Comparison of ENCODE assay signal across 1 cellular context in the genomic region with DNA sequence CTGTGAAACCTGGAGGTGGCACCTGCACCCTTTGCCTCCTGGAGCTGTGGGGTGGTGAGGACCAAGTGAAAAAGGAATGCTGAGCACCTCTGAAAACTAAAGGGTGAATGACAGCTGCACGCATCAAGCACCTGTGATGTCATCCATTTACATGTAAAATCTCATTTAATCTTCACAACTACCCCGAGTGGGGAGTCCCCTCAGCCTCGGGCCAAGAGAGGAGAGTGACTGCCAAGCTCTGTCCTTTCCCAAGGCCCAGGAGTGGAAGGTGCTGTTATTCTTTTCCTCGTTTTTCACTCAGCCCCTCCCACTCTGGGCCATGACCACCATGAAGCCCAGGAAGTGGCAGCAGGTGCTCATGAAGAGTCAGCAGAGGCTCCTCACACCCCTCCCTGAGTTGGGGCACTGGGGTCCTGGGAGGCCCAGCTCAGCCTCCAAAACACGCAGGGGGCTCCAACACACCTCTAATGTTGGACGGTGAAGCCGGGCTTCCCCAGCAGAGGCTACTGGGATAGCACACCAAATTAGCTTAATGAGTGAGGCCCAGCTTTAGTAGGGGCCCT.
TF ChIP-seq lines count a peak whose summit lies in the region.

No MANE protein-coding gene starts in this region.

TF ChIP-seq in HCT116, 20 proteins besides CTCF, POLR2A, EP300 and RAD21:
- no peak for TF ChIP-seq POLR2AphosphoS5 (IDR thresholded peaks at IDR 0.05; ENCODE audit: low read depth, low read length)
- TF ChIP-seq SIN3A (IDR thresholded peaks at IDR 0.05; ENCODE audit: low read depth): no peak
- no peak for TF ChIP-seq ZFX (IDR thresholded peaks at IDR 0.05)
- TF ChIP-seq, protein P1, sequence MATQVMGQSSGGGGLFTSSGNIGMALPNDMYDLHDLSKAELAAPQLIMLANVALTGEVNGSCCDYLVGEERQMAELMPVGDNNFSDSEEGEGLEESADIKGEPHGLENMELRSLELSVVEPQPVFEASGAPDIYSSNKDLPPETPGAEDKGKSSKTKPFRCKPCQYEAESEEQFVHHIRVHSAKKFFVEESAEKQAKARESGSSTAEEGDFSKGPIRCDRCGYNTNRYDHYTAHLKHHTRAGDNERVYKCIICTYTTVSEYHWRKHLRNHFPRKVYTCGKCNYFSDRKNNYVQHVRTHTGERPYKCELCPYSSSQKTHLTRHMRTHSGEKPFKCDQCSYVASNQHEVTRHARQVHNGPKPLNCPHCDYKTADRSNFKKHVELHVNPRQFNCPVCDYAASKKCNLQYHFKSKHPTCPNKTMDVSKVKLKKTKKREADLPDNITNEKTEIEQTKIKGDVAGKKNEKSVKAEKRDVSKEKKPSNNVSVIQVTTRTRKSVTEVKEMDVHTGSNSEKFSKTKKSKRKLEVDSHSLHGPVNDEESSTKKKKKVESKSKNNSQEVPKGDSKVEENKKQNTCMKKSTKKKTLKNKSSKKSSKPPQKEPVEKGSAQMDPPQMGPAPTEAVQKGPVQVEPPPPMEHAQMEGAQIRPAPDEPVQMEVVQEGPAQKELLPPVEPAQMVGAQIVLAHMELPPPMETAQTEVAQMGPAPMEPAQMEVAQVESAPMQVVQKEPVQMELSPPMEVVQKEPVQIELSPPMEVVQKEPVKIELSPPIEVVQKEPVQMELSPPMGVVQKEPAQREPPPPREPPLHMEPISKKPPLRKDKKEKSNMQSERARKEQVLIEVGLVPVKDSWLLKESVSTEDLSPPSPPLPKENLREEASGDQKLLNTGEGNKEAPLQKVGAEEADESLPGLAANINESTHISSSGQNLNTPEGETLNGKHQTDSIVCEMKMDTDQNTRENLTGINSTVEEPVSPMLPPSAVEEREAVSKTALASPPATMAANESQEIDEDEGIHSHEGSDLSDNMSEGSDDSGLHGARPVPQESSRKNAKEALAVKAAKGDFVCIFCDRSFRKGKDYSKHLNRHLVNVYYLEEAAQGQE (IDR thresholded peaks at IDR 0.05; ENCODE audit: low read depth): no peak
- no peak for TF ChIP-seq SP1 (IDR thresholded peaks at IDR 0.05; ENCODE audit: low read depth)
- no peak for TF ChIP-seq SRF (IDR thresholded peaks at IDR 0.05; ENCODE audit: low read depth)
- no peak for TF ChIP-seq FOSL1 (IDR thresholded peaks at IDR 0.05; ENCODE audit: low read depth)
